16 cellular contexts compared by ENCODE assay signal in genomic region chr4:57403591-57403990, GRCh38.
DNase-seq lines count a peak whose midpoint lies in the region; ATAC-seq and TF ChIP-seq lines count a peak whose summit lies in the region.
"Had no signal": no experiment of that assay in that cellular context is flagged by ENCODE, and none has a peak within 500 bp of the region (broad histone marks: within the 10 kb centered on the region; RNA-seq: fewer than 3 reads in every experiment).

No MANE protein-coding gene starts in this region.

- H3K4me1 Mint-ChIP-seq in neural progenitor cell, result peaks cover 28% of the 10 kb centered on the region
- H3K4me1 Mint-ChIP-seq: CD4-positive, CD25-positive, alpha-beta regulatory T cell had no signal

- ATAC-seq in RWPE2 (ENCODE audit: low read depth), result peak; percentile 49; the same call in 2 of the 3 replicates
- ATAC-seq in GM18867 (IDR thresholded peaks at IDR 0.05; ENCODE audit: unreplicated experiment), result no peak
- ATAC-seq: GM12878 had no signal

- H3K27ac Mint-ChIP-seq in neural progenitor cell, result peak overlapping the region; percentile 9
- H3K27ac Mint-ChIP-seq: CD4-positive, CD25-positive, alpha-beta regulatory T cell; HFFc6 had no signal

- no peaks in the 10 kb centered on the region for H3F3A ChIP-seq in neural progenitor cell (ENCODE audit: low read depth)

- no peaks in the 10 kb centered on the region for H3K36me3 Mint-ChIP-seq in neural progenitor cell
- H3K36me3 Mint-ChIP-seq: CD4-positive, CD25-positive, alpha-beta regulatory T cell had no signal

- peaks cover 17% of the 10 kb centered on the region for H3K4me1 ChIP-seq in RWPE2 (ENCODE audit: insufficient read depth, poor library complexity, severe bottlenecking)
- H3K4me1 ChIP-seq in neural progenitor cell, result peaks cover 12% of the 10 kb centered on the region
- H3K4me1 ChIP-seq: BLaER1 treated with 17β-estradiol and CSF1 and Interleukin-3, amounts not matched to agents 10 nM and 100 nM had no signal

- H3K4me3 Mint-ChIP-seq in neural progenitor cell, result no peak overlapping the region
- H3K4me3 Mint-ChIP-seq: CD4-positive, CD25-positive, alpha-beta regulatory T cell; HFFc6 had no signal

- H3K27me3 Mint-ChIP-seq in neural progenitor cell (ENCODE audit: insufficient read depth, low read depth), result no peaks in the 10 kb centered on the region
- H3K27me3 Mint-ChIP-seq: CD4-positive, CD25-positive, alpha-beta regulatory T cell had no signal

- TF ChIP-seq CTCF in RWPE2 (IDR thresholded peaks at IDR 0.05; ENCODE audit: poor library complexity, severe bottlenecking) (no peak), neural progenitor cell (IDR thresholded peaks at IDR 0.05) (no peak)

- no peak overlapping the region for H3K4me3 ChIP-seq in RWPE2 (ENCODE audit: severe bottlenecking)
- H3K4me3 ChIP-seq in neural progenitor cell, result no peak overlapping the region
- H3K4me3 ChIP-seq: BLaER1 treated with 17β-estradiol and CSF1 and Interleukin-3, amounts not matched to agents 10 nM and 100 nM; GM12878 had no signal

- H3K9me3 Mint-ChIP-seq in neural progenitor cell, result no peaks in the 10 kb centered on the region
- H3K9me3 Mint-ChIP-seq: HFFc6 had no signal

- H3K36me3 ChIP-seq in RWPE2 (ENCODE audit: low read depth) (no peaks in the 10 kb centered on the region), neural progenitor cell (no peaks in the 10 kb centered on the region)
- H3K36me3 ChIP-seq: BLaER1 treated with 17β-estradiol and CSF1 and Interleukin-3, amounts not matched to agents 10 nM and 100 nM had no signal

- no peaks in the 10 kb centered on the region for H3K79me2 ChIP-seq in neural progenitor cell (ENCODE audit: low read depth)

- peak overlapping the region; percentile 83 for H3K27ac ChIP-seq in RWPE2 (ENCODE audit: poor library complexity, severe bottlenecking)
- H3K27ac ChIP-seq in epithelial cell of prostate, result peak overlapping the region; percentile 3
- H3K27ac ChIP-seq in neural progenitor cell, result no peak overlapping the region
- H3K27ac ChIP-seq: BLaER1 treated with 17β-estradiol and CSF1 and Interleukin-3, amounts not matched to agents 10 nM and 100 nM had no signal

- H3K9ac ChIP-seq in neural progenitor cell, result no peak overlapping the region
- H3K9ac ChIP-seq: BLaER1 treated with 17β-estradiol and CSF1 and Interleukin-3, amounts not matched to agents 10 nM and 100 nM had no signal

- no peaks in the 10 kb centered on the region for H3K9me3 ChIP-seq in RWPE2 (ENCODE audit: severe bottlenecking)
- no peaks in the 10 kb centered on the region for H3K9me3 ChIP-seq in neural progenitor cell (ENCODE audit: low read depth)
- H3K9me3 ChIP-seq: BLaER1 treated with 17β-estradiol and CSF1 and Interleukin-3, amounts not matched to agents 10 nM and 100 nM had no signal

- no peaks in the 10 kb centered on the region for H4K20me1 ChIP-seq in neural progenitor cell (ENCODE audit: low read depth)
- H4K20me1 ChIP-seq: BLaER1 treated with 17β-estradiol and CSF1 and Interleukin-3, amounts not matched to agents 10 nM and 100 nM had no signal

- no peak overlapping the region for H3K4me2 ChIP-seq in neural progenitor cell
- H3K4me2 ChIP-seq: BLaER1 treated with 17β-estradiol and CSF1 and Interleukin-3, amounts not matched to agents 10 nM and 100 nM had no signal

- no peak overlapping the region for H2AFZ ChIP-seq in neural progenitor cell (replicated peaks)

- DNase-seq in ELR (ENCODE audit: low read depth) (peak; percentile 32), RWPE2 (ENCODE audit: low spot score) (no peak), epithelial cell of prostate (ENCODE audit: low read depth, low spot score) (no peak), neural progenitor cell (ENCODE audit: low spot score) (no peak), NCI-H2081 (lab: John Stamatoyannopoulos, UW) (no peak), NCI-H2029 (lab: John Stamatoyannopoulos, UW) (no peak)
- DNase-seq in activated CD8-positive, alpha-beta memory T cell treated with anti-CD3 and anti-CD28 coated beads, Interleukin-2, amount 50 U/mL, for 48 hours, result no peak
- DNase-seq: ACHN; CD4-positive, CD25-positive, alpha-beta regulatory T cell; DMS53; GOT3; HCEC 1CT; HFFc6 had no signal

- H3K27me3 ChIP-seq in RWPE2 (ENCODE audit: insufficient read depth, poor library complexity, severe bottlenecking), result no peaks in the 10 kb centered on the region
- H3K27me3 ChIP-seq in neural progenitor cell, result no peaks in the 10 kb centered on the region
- H3K27me3 ChIP-seq: BLaER1 treated with 17β-estradiol and CSF1 and Interleukin-3, amounts not matched to agents 10 nM and 100 nM had no signal
